28 cellular contexts compared by ENCODE assay signal in the genomic region with DNA sequence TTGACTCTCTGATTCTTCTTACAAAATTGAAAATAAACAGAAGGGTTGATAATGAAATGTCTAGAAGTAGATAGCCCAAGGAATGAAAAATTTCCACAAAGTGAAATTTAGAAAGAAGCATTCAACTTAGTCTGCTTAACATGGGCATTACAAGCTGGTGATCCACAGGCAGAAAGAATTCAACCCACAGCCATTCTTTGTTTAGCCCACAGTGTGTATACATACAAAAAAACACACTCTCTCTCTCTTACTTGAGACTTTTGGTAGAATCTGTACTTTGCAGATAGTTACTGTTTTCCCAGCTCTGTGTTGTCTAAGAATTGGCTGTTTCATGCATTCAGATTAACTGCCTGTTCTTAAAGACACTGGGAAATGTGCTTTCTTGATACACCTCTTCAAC.
"Had no signal": no experiment of that assay in that cellular context is flagged by ENCODE, and none has a peak within 500 bp of the region (broad histone marks: within the 10 kb centered on the region; RNA-seq: fewer than 3 reads in every experiment).

No MANE protein-coding gene starts in this region.

- H3K36me3 ChIP-seq: heart right ventricle, left lung, neural progenitor cell, ovary, right lobe of liver, suprapubic skin, upper lobe of right lung, uterus had no signal

- H3K4me2 ChIP-seq: neural progenitor cell had no signal

- H3K27ac Mint-ChIP-seq: naive thymus-derived CD4-positive, alpha-beta T cell; nephron; neural progenitor cell had no signal

- H2AFZ ChIP-seq: neural progenitor cell had no signal

- ATAC-seq: heart right ventricle; left lung; naive thymus-derived CD4-positive, alpha-beta T cell; stimulated activated naive CD8-positive, alpha-beta T cell treated with anti-CD3 and anti-CD28 coated beads, Interleukin-15, amount 100 ng/mL, for 72 hours; upper lobe of right lung had no signal

- H3K9me3 ChIP-seq: heart right ventricle, left lung, ovary, right lobe of liver, suprapubic skin, transverse colon, upper lobe of right lung, uterus had no signal

- H3K4me3 ChIP-seq: dorsolateral prefrontal cortex, heart right ventricle, left lung, neural progenitor cell, ovary, right lobe of liver, suprapubic skin, transverse colon, upper lobe of right lung, uterus had no signal

- H3K27me3 Mint-ChIP-seq: stimulated activated naive CD8-positive, alpha-beta T cell treated with anti-CD3 and anti-CD28 coated beads, Interleukin-15, amount 100 ng/mL, for 72 hours had no signal

- H3K4me3 Mint-ChIP-seq: naive thymus-derived CD4-positive, alpha-beta T cell; nephron; neural progenitor cell; stimulated activated naive CD8-positive, alpha-beta T cell treated with anti-CD3 and anti-CD28 coated beads, Interleukin-15, amount 100 ng/mL, for 72 hours had no signal

- H3K4me1 ChIP-seq: heart right ventricle, left lung, neural progenitor cell, right lobe of liver, suprapubic skin, upper lobe of right lung, uterus had no signal

- H3K9me3 Mint-ChIP-seq: neural progenitor cell; stimulated activated naive CD8-positive, alpha-beta T cell treated with anti-CD3 and anti-CD28 coated beads, Interleukin-15, amount 100 ng/mL, for 72 hours had no signal

- H3K4me1 Mint-ChIP-seq: naive thymus-derived CD4-positive, alpha-beta T cell; neural progenitor cell; stimulated activated naive CD8-positive, alpha-beta T cell treated with anti-CD3 and anti-CD28 coated beads, Interleukin-15, amount 100 ng/mL, for 72 hours had no signal

- H3K36me3 Mint-ChIP-seq: naive thymus-derived CD4-positive, alpha-beta T cell; neural progenitor cell had no signal

- H3K9ac ChIP-seq: neural progenitor cell had no signal

- H3K27me3 ChIP-seq: dorsolateral prefrontal cortex, heart right ventricle, left lung, neural progenitor cell, ovary, right lobe of liver, suprapubic skin, transverse colon, upper lobe of right lung, uterus had no signal

- DNase-seq: dorsolateral prefrontal cortex; effector CD4-positive, alpha-beta T cell; foreskin melanocyte; glutamatergic neuron; heart right ventricle; hippocampal formation; left cardiac atrium; left lung; mesendoderm; midbrain; naive thymus-derived CD4-positive, alpha-beta T cell; nucleus accumbens; ovary; posterior cingulate gyrus; right lobe of liver; small intestine; stimulated activated CD4-positive, alpha-beta T cell treated with anti-CD3 and anti-CD28 coated beads, Interleukin-12 subunit alpha, Interleukin-12 subunit beta, amount 100 ng/mL, for 4 hours; stimulated activated CD4-positive, alpha-beta T cell treated with anti-CD3 and anti-CD28 coated beads, Interleukin-1b, Interleukin-23, amount 100 ng/mL, for 48 hours; stimulated activated CD4-positive, alpha-beta T cell treated with anti-CD3 and anti-CD28 coated beads, Interleukin-4, amount 100 ng/mL, for 1 hour; stimulated activated CD8-positive, alpha-beta memory T cell treated with anti-CD3 and anti-CD28 coated beads, Interleukin-4, amount 100 ng/mL, for 48 hours; stimulated activated naive CD4-positive, alpha-beta T cell; stimulated activated naive CD8-positive, alpha-beta T cell treated with anti-CD3 and anti-CD28 coated beads, Interleukin-15, amount 100 ng/mL, for 72 hours; transverse colon; upper lobe of right lung; uterus had no signal

- H3K27ac ChIP-seq: heart right ventricle, left lung, neural progenitor cell, ovary, right lobe of liver, suprapubic skin, transverse colon, upper lobe of right lung, uterus had no signal
